ENCODE assay signal across 25 cellular contexts in genomic region chr7:100154651-100155491, GRCh38. TPM values are rescaled to one million over a fixed set of nuclear protein-coding genes. Genes with fewer than 3 reads are reported as not detected.
DNase-seq lines count a peak whose midpoint lies in the region; ATAC-seq and TF ChIP-seq lines count a peak whose summit lies in the region.
"Had no signal": no experiment of that assay in that cellular context is flagged by ENCODE, and none has a peak within 500 bp of the region (broad histone marks: within the 10 kb centered on the region; RNA-seq: fewer than 3 reads in every experiment).

No MANE protein-coding gene starts in this region.

- H2AFZ ChIP-seq in trophoblast cell (ENCODE audit: insufficient read depth, low read length, poor library complexity): no peak overlapping the region

- H3K4me3 Mint-ChIP-seq in activated naive CD4-positive, alpha-beta T cell treated with anti-CD3 and anti-CD28 coated beads, Interleukin-2, amount 50 U/mL, for 24 hours: no peak overlapping the region
- H3K4me3 Mint-ChIP-seq: memory B cell; stimulated activated effector memory CD8-positive, alpha-beta T cell treated with anti-CD3 and anti-CD28 coated beads, Interleukin-12 subunit alpha, Interleukin-12 subunit beta, amount 100 ng/mL, for 72 hours; T-helper 1 cell treated with Interleukin-12 subunit alpha and Interleukin-12 subunit beta and Interleukin-4 antibody, amounts not matched to agents 30 μg/mL and 1 μg/mL, for 36 hours had no signal

- WGBS in trophoblast cell (ENCODE audit: extremely low coverage, insufficient coverage, insufficient read length): no CpG with 5 or more reads among the region's 30 CpGs

- no peak overlapping the region for H3K14ac ChIP-seq in trophoblast cell (ENCODE audit: low read length)

- H4K91ac ChIP-seq in trophoblast cell (ENCODE audit: low read depth, low read length): no peak overlapping the region

- no peaks in the 10 kb centered on the region for H3K9me3 Mint-ChIP-seq in activated naive CD4-positive, alpha-beta T cell treated with anti-CD3 and anti-CD28 coated beads, Interleukin-2, amount 50 U/mL, for 24 hours
- H3K9me3 Mint-ChIP-seq: CD8-positive, alpha-beta memory T cell; memory B cell; stimulated activated effector memory CD8-positive, alpha-beta T cell treated with anti-CD3 and anti-CD28 coated beads, Interleukin-12 subunit alpha, Interleukin-12 subunit beta, amount 100 ng/mL, for 72 hours; T-helper 1 cell treated with Interleukin-12 subunit alpha and Interleukin-12 subunit beta and Interleukin-4 antibody, amounts not matched to agents 30 μg/mL and 1 μg/mL, for 36 hours had no signal

- no peak overlapping the region for H3K4me3 ChIP-seq in HEK293 (ENCODE audit: low read depth, low read length)
- H3K4me3 ChIP-seq in colonic mucosa: no peak overlapping the region
- no peak overlapping the region for H3K4me3 ChIP-seq in trophoblast cell (ENCODE audit: low read depth, low read length)
- H3K4me3 ChIP-seq in SJCRH30: no peak overlapping the region
- H3K4me3 ChIP-seq: heart right ventricle, tibial artery had no signal

- peak overlapping the region; percentile 59 for H3K27ac Mint-ChIP-seq in activated naive CD4-positive, alpha-beta T cell treated with anti-CD3 and anti-CD28 coated beads, Interleukin-2, amount 50 U/mL, for 24 hours
- H3K27ac Mint-ChIP-seq: memory B cell; T-helper 1 cell treated with Interleukin-12 subunit alpha and Interleukin-12 subunit beta and Interleukin-4 antibody, amounts not matched to agents 30 μg/mL and 1 μg/mL, for 36 hours had no signal

- CTCF ChIA-PET in HEK293 (lab: Yijun Ruan, JAX): interaction anchor here (0.6 to 1.1 kb wide), 2 partner anchors 23 to 32 kb away, joined by 3 to 5 read pairs; partner anchors contain the start of genes GPC2 and STAG3

- H2AK5ac ChIP-seq in trophoblast cell (ENCODE audit: low read length): no peak overlapping the region

- TF ChIP-seq CTCF in HEK293 (tag by site-specific recombination; IDR thresholded peaks at IDR 0.05) (no peak), colonic mucosa (IDR thresholded peaks at IDR 0.05) (no peak)

- no peak overlapping the region for H3K18ac ChIP-seq in trophoblast cell (ENCODE audit: low read length)

- H3K9ac ChIP-seq in colonic mucosa (ENCODE audit: low read depth in 2 of 2, low read length in 2 of 2) (peak overlapping the region; percentile 35 to 37), trophoblast cell (ENCODE audit: low read length) (no peak overlapping the region)

- H3K4me2 ChIP-seq in trophoblast cell (ENCODE audit: low read length): no peak overlapping the region

- H3K27me3 ChIP-seq in colonic mucosa (no peaks in the 10 kb centered on the region), trophoblast cell (ENCODE audit: insufficient read depth, low read length) (no peaks in the 10 kb centered on the region), SJCRH30 (no peaks in the 10 kb centered on the region)
- H3K27me3 ChIP-seq: heart right ventricle, tibial artery had no signal

- no peak for DNase-seq in activated naive CD4-positive, alpha-beta T cell (lab: John Stamatoyannopoulos, UW)
- DNase-seq in colonic mucosa (peak; percentile 79), trophoblast cell (peak; percentile 67 to 68), SJCRH30 (no peak)
- no peak for DNase-seq in activated CD4-positive, alpha-beta T cell treated with anti-CD3 and anti-CD28 coated beads, Interleukin-2, amount 50 U/mL, for 48 hours
- DNase-seq: activated effector memory CD4-positive, alpha-beta T cell treated with anti-CD3 and anti-CD28 coated beads, Interleukin-2, amount 50 U/mL, for 16 hours; anterior cingulate cortex; CD8-positive, alpha-beta memory T cell; cerebellar nuclear complex; DMS79 treated with DMSO at 0.1 percent for 48 hours; heart right ventricle; NCI-H1048; NCI-H2081 treated with DMSO at 0.1 percent for 48 hours; NCI-H524; retina; SIG-M5; stimulated activated CD4-positive, alpha-beta T cell treated with anti-CD3 and anti-CD28 coated beads, Interleukin-15, amount 100 ng/mL, for 24 hours; tibial artery had no signal

- no peak overlapping the region for H2BK12ac ChIP-seq in trophoblast cell (ENCODE audit: low read length)

- H4K8ac ChIP-seq in trophoblast cell (ENCODE audit: low read depth, low read length): no peak overlapping the region

- peaks cover 10% of the 10 kb centered on the region for H3K79me1 ChIP-seq in trophoblast cell (ENCODE audit: low read length)

- peaks cover 4% of the 10 kb centered on the region for H3K79me2 ChIP-seq in trophoblast cell (ENCODE audit: control insufficient read depth, insufficient read depth, low read length, poor library complexity)

- H3K9me3 ChIP-seq in HEK293 (ENCODE audit: control insufficient read depth, insufficient read depth, low read depth, low read length): no peaks in the 10 kb centered on the region
- no peaks in the 10 kb centered on the region for H3K9me3 ChIP-seq in colonic mucosa
- peaks cover 4% of the 10 kb centered on the region for H3K9me3 ChIP-seq in trophoblast cell (ENCODE audit: insufficient read depth, low read depth, low read length)
- no peaks in the 10 kb centered on the region for H3K9me3 ChIP-seq in SJCRH30 (replicated peaks)
- H3K9me3 ChIP-seq: heart right ventricle, tibial artery had no signal

- H3K4me1 ChIP-seq in HEK293 (ENCODE audit: control insufficient read depth, insufficient read depth, low read length) (peaks cover 6% of the 10 kb centered on the region), colonic mucosa (peaks cover 37% of the 10 kb centered on the region), trophoblast cell (ENCODE audit: control insufficient read depth in 1 of 2, insufficient read depth in 2 of 2, low read length in 2 of 2) (peaks cover 8 to 17% of the 10 kb centered on the region in 2 experiments), SJCRH30 (peaks cover 3% of the 10 kb centered on the region; the same call in 1 of the 2 replicates)

- H3K36me3 ChIP-seq in HEK293 (ENCODE audit: control insufficient read depth in 2 of 2, insufficient read depth in 1 of 2, low read length in 2 of 2) (peaks cover 15 to 56% of the 10 kb centered on the region in 2 experiments; a peak in 2 of 3 replicates), colonic mucosa (no peaks in the 10 kb centered on the region), trophoblast cell (ENCODE audit: control insufficient read depth in 1 of 2, insufficient read depth in 2 of 2, low read length in 2 of 2) (peaks cover 36 to 41% of the 10 kb centered on the region in 2 experiments), SJCRH30 (peaks cover 11% of the 10 kb centered on the region)

- ATAC-seq in GM19035 (IDR thresholded peaks at IDR 0.05; ENCODE audit: unreplicated experiment): no peak
- ATAC-seq: stimulated activated effector memory CD8-positive, alpha-beta T cell treated with anti-CD3 and anti-CD28 coated beads, Interleukin-12 subunit alpha, Interleukin-12 subunit beta, amount 100 ng/mL, for 72 hours had no signal

- H4K12ac ChIP-seq in trophoblast cell (ENCODE audit: low read depth, low read length): no peak overlapping the region

- POLR2A ChIA-PET in HEK293 (lab: Yijun Ruan, JAX): interaction anchor here (1.2 kb wide), 1 partner anchor 23 kb away, joined by 3 read pairs; the partner anchor contains the start of genes GPC2 and STAG3

- intact Hi-C loops in colonic mucosa (cut with DNase I): no loop called here

- no peak overlapping the region for H3K27ac ChIP-seq in HEK293 (ENCODE audit: extremely low read depth, low read depth, low read length)
- peak overlapping the region; percentile 75 for H3K27ac ChIP-seq in colonic mucosa
- no peak overlapping the region for H3K27ac ChIP-seq in trophoblast cell (ENCODE audit: low read depth, low read length)
- no peak overlapping the region for H3K27ac ChIP-seq in SJCRH30
- H3K27ac ChIP-seq: HL-60, tibial artery had no signal

- no peak overlapping the region for H2BK5ac ChIP-seq in trophoblast cell (ENCODE audit: low read depth, low read length, poor library complexity)

- H3K36me3 Mint-ChIP-seq in activated naive CD4-positive, alpha-beta T cell treated with anti-CD3 and anti-CD28 coated beads, Interleukin-2, amount 50 U/mL, for 24 hours: peaks cover 9% of the 10 kb centered on the region

- H3K4me1 Mint-ChIP-seq in activated naive CD4-positive, alpha-beta T cell treated with anti-CD3 and anti-CD28 coated beads, Interleukin-2, amount 50 U/mL, for 24 hours: peaks cover 54% of the 10 kb centered on the region

- no peak overlapping the region for H3K4ac ChIP-seq in trophoblast cell (ENCODE audit: low read depth, low read length)

- H2BK120ac ChIP-seq in trophoblast cell (ENCODE audit: insufficient read depth, low read length, poor library complexity): no peak overlapping the region

- no peaks in the 10 kb centered on the region for H3K27me3 Mint-ChIP-seq in activated naive CD4-positive, alpha-beta T cell treated with anti-CD3 and anti-CD28 coated beads, Interleukin-2, amount 50 U/mL, for 24 hours
- H3K27me3 Mint-ChIP-seq: CD8-positive, alpha-beta memory T cell; memory B cell had no signal

- H3K23ac ChIP-seq in trophoblast cell (ENCODE audit: low read length): no peak overlapping the region

TF ChIP-seq in HEK293, 187 proteins besides CTCF, POLR2A, EP300 and RAD21 (continues in another document):
- TF ChIP-seq ZXDB (tag by site-specific recombination; IDR thresholded peaks at IDR 0.05) (no peak), ZNF660 (tag by site-specific recombination; IDR thresholded peaks at IDR 0.05) (no peak), SP2 (tag by site-specific recombination; IDR thresholded peaks at IDR 0.05) (peak; percentile 29), ZNF843 (tag by site-specific recombination; IDR thresholded peaks at IDR 0.05) (no peak), ZNF366 (tag by site-specific recombination; conservative IDR thresholded peaks at IDR 0.05) (no peak), ZFHX2 (tag by site-specific recombination; conservative IDR thresholded peaks at IDR 0.05) (peak; percentile 81), ZNF791 (tag by site-specific recombination; IDR thresholded peaks at IDR 0.05) (no peak), ZNF600 (tag by site-specific recombination; IDR thresholded peaks at IDR 0.05) (peak; percentile 76), ZEB2 (tag by site-specific recombination; IDR thresholded peaks at IDR 0.05) (no peak), EGR2 (tag by site-specific recombination; IDR thresholded peaks at IDR 0.05; ENCODE audit: low read depth) (peak; percentile 84)

RNA-seq across cellular contexts. Expression of gene TRAPPC14, which starts 3.7 kb away (rescaled TPM):
- 10 to 100 TPM; 40.3 to 69.5 TPM for total RNA-seq in colonic mucosa
- 9.4 and 10.2 TPM in 2 replicates for polyA plus RNA-seq in trophoblast cell (2013)
- total RNA-seq in SJCRH30 (2014; rRNA removed; shearing (Covaris generic)): 9.6 and 15.4 TPM in 2 replicates

RNA-seq across cellular contexts. Expression of gene LAMTOR4, which starts 6.2 kb away (rescaled TPM):
- 100 to 1,000 TPM; 230 to 268 TPM for total RNA-seq in colonic mucosa
- polyA plus RNA-seq in trophoblast cell (2013): 58.9 and 65.5 TPM in 2 replicates
- 65.4 and 84.6 TPM in 2 replicates for total RNA-seq in SJCRH30 (2014; rRNA removed; shearing (Covaris generic))

RNA-seq across cellular contexts. Expression of gene GAL3ST4, which starts 13.5 kb away (rescaled TPM):
- total RNA-seq in colonic mucosa: 10 to 100 TPM in 1 of 2 donors, 1 to 10 TPM in 1; 5.2 to 11.6 TPM
- polyA plus RNA-seq in trophoblast cell (2013): 0.37 and 0.42 TPM in 2 replicates
- 7.4 and 8.0 TPM in 2 replicates for total RNA-seq in SJCRH30 (2014; rRNA removed; shearing (Covaris generic))

RNA-seq across cellular contexts. Expression of gene GPC2, which starts 22.3 kb away (rescaled TPM):
- 1 to 10 TPM; 4.0 to 7.6 TPM for total RNA-seq in colonic mucosa
- 2.9 TPM in 2 replicates for polyA plus RNA-seq in trophoblast cell (2013)
- total RNA-seq in SJCRH30 (2014; rRNA removed; shearing (Covaris generic)): 16.7 and 17.2 TPM in 2 replicates
- polyA plus RNA-seq: CD8-positive, alpha-beta memory T cell had no signal

RNA-seq across cellular contexts. Expression of gene STAG3, which starts 22.8 kb away (rescaled TPM):
- 1 to 10 TPM; 1.4 to 3.8 TPM for total RNA-seq in colonic mucosa
- 0.15 and 0.19 TPM in 2 replicates for polyA plus RNA-seq in trophoblast cell (2013)
- 0.10 and 1.3 TPM in 2 replicates for total RNA-seq in SJCRH30 (2014; rRNA removed; shearing (Covaris generic))

Comparison
In these comparisons a context has a peak if more than half of its experiments do, and no peak if none do; other contexts are left out.
1. DNase-seq: peak in colonic mucosa (single experiment) and trophoblast cell (2 of 2); none in activated naive CD4-positive, alpha-beta T cell (0 of 4), SJCRH30 (0 of 2) and activated CD4-positive, alpha-beta T cell treated with anti-CD3 and anti-CD28 coated beads, Interleukin-2, amount 50 U/mL, for 48 hours (0 of 2).